In genomic region chr3:120348981-120349818, GRCh38 we compare ENCODE assay signal across 8 cellular contexts. TPM values are rescaled to one million over a fixed set of nuclear protein-coding genes. Genes with fewer than 3 reads are reported as not detected.
A peak's percentile ranks its signal among the peaks of the same experiment; 100 is the strongest.
DNase-seq lines count a peak whose midpoint lies in the region; ATAC-seq and TF ChIP-seq lines count a peak whose summit lies in the region.

Gene LRRC58 (minus strand): TSS chr3:120349354. CDS start chr3:120349243, 111 bp downstream.

- H3K9me3 Mint-ChIP-seq in chondrocyte (ENCODE audit: low read depth) = no peaks in the 10 kb centered on the region

- H3K27me3 Mint-ChIP-seq in chondrocyte (ENCODE audit: low read depth) = no peaks in the 10 kb centered on the region

- peak; percentile 90 for ATAC-seq in HG03439 (IDR thresholded peaks at IDR 0.05; ENCODE audit: unreplicated experiment)

- POLR2A ChIA-PET in BJ (lab: Charles Lee) = interaction anchor here (0.9 kb wide), 1 partner anchor 102 kb away, joined by 3 read pairs; the partner anchor contains the start of gene FSTL1

- peaks cover 49% of the 10 kb centered on the region for H3K4me1 Mint-ChIP-seq in chondrocyte (ENCODE audit: low read depth)

- H3K36me3 ChIP-seq in BJ (ENCODE audit: control insufficient read depth, insufficient read depth, low read length) = no peaks in the 10 kb centered on the region

- no peaks in the 10 kb centered on the region for H3K36me3 Mint-ChIP-seq in chondrocyte (ENCODE audit: low read depth)

- peak within 1 kb of the TSS; percentile 99 for H3K27ac Mint-ChIP-seq in chondrocyte (ENCODE audit: unreplicated experiment)

- CTCF ChIA-PET in BJ (lab: Yijun Ruan, JAX) = interaction anchor here (1.0 to 2.0 kb wide), 6 partner anchors 28 to 209 kb away, joined by 3 to 6 read pairs (median 4); no protein-coding TSS in a partner anchor

- peak within 1 kb of the TSS; percentile 66 for H3K4me3 ChIP-seq in BJ (ENCODE audit: low read depth, low read length)

- DNase-seq in BJ (ENCODE audit: low read depth) (peak; percentile 67), GM19238 (ENCODE audit: insufficient read length, low spot score) (peak; percentile 81), NCI-H460 (ENCODE audit: extremely low read depth, low read depth) (peak; percentile 84), chondrocyte (ENCODE audit: low spot score) (peak; percentile 95), kidney glomerular epithelial cell (lab: John Stamatoyannopoulos, UW) (peak; percentile 59)
- peak; percentile 79 for DNase-seq in activated CD4-positive, alpha-beta T cell treated with anti-CD3 and anti-CD28 coated beads for 1 hour
- peak; percentile 66 to 79 for DNase-seq in stimulated activated CD4-positive, alpha-beta T cell treated with anti-CD3 and anti-CD28 coated beads, Interleukin-1b, Interleukin-23, amount 100 ng/mL, for 1 hour (ENCODE audit: low read depth in 2 of 2)

- peak within 1 kb of the TSS; percentile 93 for H3K4me3 Mint-ChIP-seq in chondrocyte (ENCODE audit: unreplicated experiment)

- TF ChIP-seq CTCF in BJ (IDR thresholded peaks at IDR 0.05; ENCODE audit: insufficient read depth, low read depth, low read length) = 0 out of 2 replicates have a peak, but pooled peaks have one; percentile 12
- TF ChIP-seq CTCF in chondrocyte (IDR thresholded peaks at IDR 0.05) = peak; percentile 72

- H3K27me3 ChIP-seq in BJ (ENCODE audit: control insufficient read depth, insufficient read depth, low read length) = peaks cover 3% of the 10 kb centered on the region; the same call in 1 of the 2 replicates

RNA-seq across cellular contexts. Expression of gene LRRC58, which starts in this region (rescaled TPM):
- 6.3 and 10.9 TPM in 2 replicates for polyA plus RNA-seq in BJ (2011; rRNA removed)
- polyA minus RNA-seq in BJ (2011; rRNA and poly(A)+ RNA removed) = 6.0 and 6.1 TPM in 2 replicates
- total RNA-seq in NCI-H460 (2014; rRNA removed; shearing (Covaris generic)) = 43.2 and 47.6 TPM in 2 replicates
- 19.9 and 26.9 TPM in 2 replicates for polyA plus RNA-seq in NCI-H460 (2014; cell fraction: nucleus; rRNA removed)
- 26.1 to 28.0 TPM (median 27.8 TPM) in 3 replicates for total RNA-seq in chondrocyte

Comparison
In these comparisons a context has a peak if more than half of its experiments do, and no peak if none do; other contexts are left out.
1. Peak in every context shown above with its lines: DNase-seq, ATAC-seq and H3K4me3 ChIP-seq.